ENCODE assay signal across 1 cellular context in genomic region chr4:123505457-123506310, GRCh38.
TF ChIP-seq lines count a peak whose summit lies in the region.

No MANE protein-coding gene starts in this region.

TF ChIP-seq in HepG2, 621 proteins besides CTCF, POLR2A, EP300 and RAD21 (continued from another document and continues in another):
- no peak for TF ChIP-seq AKNA (CRISPR knock-in tag; IDR thresholded peaks at IDR 0.05; ENCODE audit: borderline replicate concordance)
- TF ChIP-seq PRMT3 (CRISPR knock-in tag; IDR thresholded peaks at IDR 0.05; ENCODE audit: borderline replicate concordance, low read depth), result no peak; the same call in 1 of the 2 replicates
- TF ChIP-seq ZNF292 (CRISPR knock-in tag; IDR thresholded peaks at IDR 0.05; ENCODE audit: borderline replicate concordance, low read depth), result peak; percentile 72; the same call in 1 of the 2 replicates
- TF ChIP-seq ISL2 (CRISPR knock-in tag; IDR thresholded peaks at IDR 0.05), result peak; percentile 94
- peak; percentile 51 for TF ChIP-seq ZNF543 (CRISPR knock-in tag; IDR thresholded peaks at IDR 0.05)
- 0 out of 2 replicates have a peak, but pooled peaks have one; percentile 35 for TF ChIP-seq GMEB2 (CRISPR knock-in tag; IDR thresholded peaks at IDR 0.05; ENCODE audit: low read depth)
- TF ChIP-seq EED (CRISPR knock-in tag; IDR thresholded peaks at IDR 0.05), result no peak
- TF ChIP-seq ZNF44 (CRISPR knock-in tag; IDR thresholded peaks at IDR 0.05), result 0 out of 2 replicates have a peak, but pooled peaks have one; percentile 56
- TF ChIP-seq, protein P1, sequence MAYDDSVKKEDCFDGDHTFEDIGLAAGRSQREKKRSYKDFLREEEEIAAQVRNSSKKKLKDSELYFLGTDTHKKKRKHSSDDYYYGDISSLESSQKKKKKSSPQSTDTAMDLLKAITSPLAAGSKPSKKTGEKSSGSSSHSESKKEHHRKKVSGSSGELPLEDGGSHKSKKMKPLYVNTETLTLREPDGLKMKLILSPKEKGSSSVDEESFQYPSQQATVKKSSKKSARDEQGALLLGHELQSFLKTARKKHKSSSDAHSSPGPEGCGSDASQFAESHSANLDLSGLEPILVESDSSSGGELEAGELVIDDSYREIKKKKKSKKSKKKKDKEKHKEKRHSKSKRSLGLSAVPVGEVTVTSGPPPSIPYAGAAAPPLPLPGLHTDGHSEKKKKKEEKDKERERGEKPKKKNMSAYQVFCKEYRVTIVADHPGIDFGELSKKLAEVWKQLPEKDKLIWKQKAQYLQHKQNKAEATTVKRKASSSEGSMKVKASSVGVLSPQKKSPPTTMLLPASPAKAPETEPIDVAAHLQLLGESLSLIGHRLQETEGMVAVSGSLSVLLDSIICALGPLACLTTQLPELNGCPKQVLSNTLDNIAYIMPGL (CRISPR knock-in tag; IDR thresholded peaks at IDR 0.05; ENCODE audit: borderline replicate concordance in 1 of 2, low read depth in 1 of 2), result peak in 1 of 2 experiments; percentile 73; a peak in 1 of 4 replicates
- TF ChIP-seq MYC (CRISPR knock-in tag; IDR thresholded peaks at IDR 0.05; ENCODE audit: borderline replicate concordance), result peak; percentile 81; the same call in 1 of the 2 replicates
- 0 out of 2 replicates have a peak, but pooled peaks have one; percentile 64 for TF ChIP-seq SNAPC2 (CRISPR knock-in tag; IDR thresholded peaks at IDR 0.05)
- TF ChIP-seq THAP9 (CRISPR knock-in tag; IDR thresholded peaks at IDR 0.05; ENCODE audit: borderline replicate concordance), result peak; percentile 60; the same call in 1 of the 2 replicates
- peak; percentile 83 for TF ChIP-seq PHF5A (CRISPR knock-in tag; IDR thresholded peaks at IDR 0.05; ENCODE audit: low read depth, unreplicated experiment)
- peak; percentile 94 for TF ChIP-seq ZNF609 (CRISPR knock-in tag; IDR thresholded peaks at IDR 0.05; ENCODE audit: borderline replicate concordance)
- TF ChIP-seq POGK (CRISPR knock-in tag; conservative IDR thresholded peaks at IDR 0.05), result peak; percentile 79; the same call in 1 of the 2 replicates
- TF ChIP-seq ETV6 (CRISPR knock-in tag; conservative IDR thresholded peaks at IDR 0.05), result peak; percentile 93
- TF ChIP-seq, protein P2, sequence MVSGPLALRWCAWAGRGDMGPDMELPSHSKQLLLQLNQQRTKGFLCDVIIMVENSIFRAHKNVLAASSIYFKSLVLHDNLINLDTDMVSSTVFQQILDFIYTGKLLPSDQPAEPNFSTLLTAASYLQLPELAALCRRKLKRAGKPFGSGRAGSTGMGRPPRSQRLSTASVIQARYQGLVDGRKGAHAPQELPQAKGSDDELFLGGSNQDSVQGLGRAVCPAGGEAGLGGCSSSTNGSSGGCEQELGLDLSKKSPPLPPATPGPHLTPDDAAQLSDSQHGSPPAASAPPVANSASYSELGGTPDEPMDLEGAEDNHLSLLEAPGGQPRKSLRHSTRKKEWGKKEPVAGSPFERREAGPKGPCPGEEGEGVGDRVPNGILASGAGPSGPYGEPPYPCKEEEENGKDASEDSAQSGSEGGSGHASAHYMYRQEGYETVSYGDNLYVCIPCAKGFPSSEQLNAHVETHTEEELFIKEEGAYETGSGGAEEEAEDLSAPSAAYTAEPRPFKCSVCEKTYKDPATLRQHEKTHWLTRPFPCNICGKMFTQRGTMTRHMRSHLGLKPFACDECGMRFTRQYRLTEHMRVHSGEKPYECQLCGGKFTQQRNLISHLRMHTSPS (CRISPR knock-in tag; IDR thresholded peaks at IDR 0.05; ENCODE audit: low read depth), result peak; percentile 85
- TF ChIP-seq RXRB (CRISPR knock-in tag; IDR thresholded peaks at IDR 0.05; ENCODE audit: borderline replicate concordance), result peak; percentile 92
- 0 out of 2 replicates have a peak, but pooled peaks have one; percentile 58 for TF ChIP-seq ZNF335 (CRISPR knock-in tag; IDR thresholded peaks at IDR 0.05)
- peak; percentile 61; the same call in 1 of the 2 replicates for TF ChIP-seq ZNF704 (CRISPR knock-in tag; IDR thresholded peaks at IDR 0.05; ENCODE audit: borderline replicate concordance)
- no peak for TF ChIP-seq KLF11 (CRISPR knock-in tag; IDR thresholded peaks at IDR 0.05)
- no peak for TF ChIP-seq ZNF235 (CRISPR knock-in tag; IDR thresholded peaks at IDR 0.05; ENCODE audit: borderline replicate concordance)
- TF ChIP-seq NFE2L1 (CRISPR knock-in tag; IDR thresholded peaks at IDR 0.05; ENCODE audit: borderline replicate concordance), result no peak
- TF ChIP-seq ZFP91 (CRISPR knock-in tag; IDR thresholded peaks at IDR 0.05; ENCODE audit: borderline replicate concordance), result peak; percentile 94
- no peak for TF ChIP-seq ZNF383 (CRISPR knock-in tag; IDR thresholded peaks at IDR 0.05; ENCODE audit: borderline replicate concordance)
- TF ChIP-seq NCOA2 (CRISPR knock-in tag; IDR thresholded peaks at IDR 0.05), result peak; percentile 93
- no peak for TF ChIP-seq TCF7L2 (IDR thresholded peaks at IDR 0.05; ENCODE audit: low read depth, low read length)
- peak; percentile 90; the same call in 1 of the 2 replicates for TF ChIP-seq MED13 (CRISPR knock-in tag; IDR thresholded peaks at IDR 0.05)
